8 cellular contexts compared by ENCODE assay signal in the genomic region with DNA sequence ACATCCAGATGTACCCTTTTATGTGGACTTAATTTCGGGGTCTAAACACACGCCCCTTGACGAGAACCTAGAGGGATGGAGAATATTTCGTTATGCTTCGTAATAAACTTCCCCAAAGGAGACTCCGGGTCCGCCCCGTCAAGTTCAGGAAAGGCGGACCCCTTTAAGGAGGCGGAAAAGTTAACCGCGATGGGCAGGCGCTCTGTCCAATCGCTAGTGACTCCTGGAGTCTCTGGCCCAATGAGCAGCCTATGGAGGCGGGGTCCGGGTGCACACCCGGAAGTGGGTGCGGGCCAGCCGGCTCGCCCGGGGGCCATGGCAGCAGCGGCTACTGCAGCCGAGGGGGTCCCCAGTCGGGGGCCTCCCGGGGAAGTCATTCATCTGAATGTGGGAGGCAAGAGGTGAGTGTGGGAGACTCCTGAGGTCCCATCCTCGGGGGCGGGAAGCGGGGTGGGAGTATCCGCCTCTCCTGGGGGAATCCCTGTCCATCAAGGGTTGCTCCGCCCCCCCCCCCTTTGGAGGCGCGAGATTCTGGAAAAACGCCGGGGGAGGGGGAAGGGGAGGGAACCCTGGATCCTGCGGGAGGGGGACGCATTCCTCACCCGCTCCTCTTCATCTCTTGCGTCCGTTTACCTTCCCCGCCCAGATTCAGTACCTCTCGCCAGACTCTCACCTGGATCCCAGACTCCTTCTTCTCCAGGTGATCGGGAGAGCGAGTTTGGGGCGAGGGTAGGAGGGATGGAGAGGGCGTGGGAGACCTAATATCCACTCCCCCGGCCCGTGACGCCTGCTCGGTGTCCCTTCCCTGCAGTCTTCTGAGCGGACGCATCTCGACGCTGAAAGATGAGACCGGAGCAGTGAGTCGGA. TPM values are rescaled to one million over a fixed set of nuclear protein-coding genes. Genes with fewer than 3 reads are reported as not detected.
DNase-seq lines count a peak whose midpoint lies in the region; ATAC-seq and TF ChIP-seq lines count a peak whose summit lies in the region.

SHKBP1 (plus strand) TSS at position 289 of the 867 bp plus-strand sequence; CDS start at position 316, 27 bp downstream.

- H3K4me2 ChIP-seq in neural cell (ENCODE audit: low read length): peak within 1 kb of the TSS; percentile 73

- H3K9me3 ChIP-seq in HAP-1 (no peaks in the 10 kb centered on the region), MG63 (no peaks in the 10 kb centered on the region), neural cell (ENCODE audit: low read length) (no peaks in the 10 kb centered on the region)

- no peaks in the 10 kb centered on the region for H4K20me1 ChIP-seq in neural cell (ENCODE audit: insufficient read depth)

- peaks cover 4% of the 10 kb centered on the region for H3K4me1 ChIP-seq in HAP-1

- peak; percentile 10 for TF ChIP-seq EP300 in neural cell (conservative IDR thresholded peaks at IDR 0.05; ENCODE audit: poor library complexity, severe bottlenecking)

- no peaks in the 10 kb centered on the region for H3K27me3 ChIP-seq in HAP-1 (ENCODE audit: low read depth)
- no peaks in the 10 kb centered on the region for H3K27me3 ChIP-seq in MG63
- H3K27me3 ChIP-seq in neural cell (ENCODE audit: insufficient read depth, low read depth, low read length): no peaks in the 10 kb centered on the region

- peak within 1 kb of the TSS; percentile 87 to 94 for H3K4me3 Mint-ChIP-seq in stimulated activated naive CD8-positive, alpha-beta T cell treated with anti-CD3 and anti-CD28 coated beads, Interleukin-15, amount 100 ng/mL, for 72 hours

- H3K4me3 ChIP-seq in HAP-1 (peak within 1 kb of the TSS; percentile 86), MG63 (peak within 1 kb of the TSS; percentile 94), fibroblast of the aortic adventitia (ENCODE audit: low read depth, low read length) (peak within 1 kb of the TSS; percentile 89), neural cell (ENCODE audit: low read length) (peak within 1 kb of the TSS; percentile 89)

- H3K27ac Mint-ChIP-seq in stimulated activated naive CD8-positive, alpha-beta T cell treated with anti-CD3 and anti-CD28 coated beads, Interleukin-15, amount 100 ng/mL, for 72 hours: peak within 1 kb of the TSS; percentile 91 to 94

- H3K9ac ChIP-seq in neural cell (ENCODE audit: low read length): peak within 1 kb of the TSS; percentile 71

- peaks cover 28% of the 10 kb centered on the region for H3K4me1 Mint-ChIP-seq in stimulated activated naive CD8-positive, alpha-beta T cell treated with anti-CD3 and anti-CD28 coated beads, Interleukin-15, amount 100 ng/mL, for 72 hours

- ATAC-seq in stimulated activated naive CD8-positive, alpha-beta T cell treated with anti-CD3 and anti-CD28 coated beads, Interleukin-15, amount 100 ng/mL, for 72 hours: peak; percentile 99

- no peaks in the 10 kb centered on the region for H3K27me3 Mint-ChIP-seq in stimulated activated naive CD8-positive, alpha-beta T cell treated with anti-CD3 and anti-CD28 coated beads, Interleukin-15, amount 100 ng/mL, for 72 hours

- H3K36me3 ChIP-seq in HAP-1 (replicated peaks): peaks cover 18% of the 10 kb centered on the region
- H3K36me3 ChIP-seq in MG63: peaks cover 16% of the 10 kb centered on the region
- H3K36me3 ChIP-seq in neural cell (ENCODE audit: insufficient read depth, low read length): no peaks in the 10 kb centered on the region

- H3K27ac ChIP-seq in neural cell (ENCODE audit: low read length): no peak within 1 kb of the TSS

- no peak for TF ChIP-seq CTCF in fibroblast of the aortic adventitia (IDR thresholded peaks at IDR 0.05; ENCODE audit: insufficient read depth, low read length)
- peak; percentile 22 for TF ChIP-seq CTCF in neural cell (IDR thresholded peaks at IDR 0.05; ENCODE audit: poor library complexity, severe bottlenecking)

- peak; percentile 96 for DNase-seq in ELR (ENCODE audit: low read depth)
- DNase-seq in HAP-1 (ENCODE audit: low spot score in 2 of 2): peak; percentile 88 to 96
- DNase-seq in MG63: peak; percentile 95
- peak; percentile 93 for DNase-seq in SHP77 treated with DMSO at 0.1 percent for 48 hours (lab: John Stamatoyannopoulos, UW)
- peak; percentile 97 for DNase-seq in activated effector memory CD4-positive, alpha-beta T cell treated with anti-CD3 and anti-CD28 coated beads, Interleukin-2, amount 50 U/mL, for 16 hours
- peak; percentile 95 for DNase-seq in fibroblast of the aortic adventitia (ENCODE audit: low read depth)
- DNase-seq in stimulated activated naive CD8-positive, alpha-beta T cell treated with anti-CD3 and anti-CD28 coated beads, Interleukin-15, amount 100 ng/mL, for 72 hours: peak; percentile 91 to 95

- H3F3A ChIP-seq in neural cell (ENCODE audit: insufficient read depth, low read length, poor library complexity, severe bottlenecking): no peaks in the 10 kb centered on the region

- no peaks in the 10 kb centered on the region for H3K9me3 Mint-ChIP-seq in stimulated activated naive CD8-positive, alpha-beta T cell treated with anti-CD3 and anti-CD28 coated beads, Interleukin-15, amount 100 ng/mL, for 72 hours

- in situ Hi-C loops in HAP-1 (cut with MboI; ENCODE audit: low sequenced_read_pairs): no loop called here

- no peaks in the 10 kb centered on the region for H3K79me2 ChIP-seq in neural cell (replicated peaks; ENCODE audit: insufficient read depth, low read length)

- TF ChIP-seq RAD21 in neural cell (conservative IDR thresholded peaks at IDR 0.05): peak; percentile 15

- H2AFZ ChIP-seq in neural cell (ENCODE audit: low read depth, low read length): peak within 1 kb of the TSS; percentile 60

- H3K9me2 ChIP-seq in neural cell (ENCODE audit: insufficient read depth, low read length): no peaks in the 10 kb centered on the region

TF ChIP-seq in neural cell, 6 proteins besides CTCF, POLR2A, EP300 and RAD21:
- TF ChIP-seq EZH2 (IDR thresholded peaks at IDR 0.05; ENCODE audit: borderline replicate concordance, insufficient read depth, low read length, poor library complexity, severe bottlenecking) (no peak), POLR2AphosphoS5 (IDR thresholded peaks at IDR 0.05) (peak; percentile 10), MXI1 (conservative IDR thresholded peaks at IDR 0.05; ENCODE audit: poor library complexity, severe bottlenecking) (peak; percentile 60), SMC3 (conservative IDR thresholded peaks at IDR 0.05; ENCODE audit: poor library complexity) (peak; percentile 21)

RNA-seq across cellular contexts. Expression of gene SHKBP1, which starts in this region (rescaled TPM):
- total RNA-seq in MG63 (2014; rRNA removed; shearing (Covaris generic); ENCODE audit: low replicate concordance): 61.7 and 105 TPM in 2 replicates
- 5.7 and 24.9 TPM in 2 replicates for total RNA-seq in fibroblast of the aortic adventitia (ENCODE audit: low replicate concordance)
- 3.8 and 6.3 TPM in 2 replicates for polyA plus RNA-seq in neural cell
- 8.6 and 13.1 TPM in 2 replicates for polyA minus RNA-seq in neural cell
